Comparison of ENCODE assay signal across 14 cellular contexts in genomic region chr17:5558815-5559785, GRCh38.
"Had no signal": no experiment of that assay in that cellular context is flagged by ENCODE, and none has a peak within 500 bp of the region (broad histone marks: within the 10 kb centered on the region; RNA-seq: fewer than 3 reads in every experiment).

No MANE protein-coding gene starts in this region.

- H3K27ac Mint-ChIP-seq: activated naive CD4-positive, alpha-beta T cell treated with anti-CD3 and anti-CD28 coated beads, Interleukin-2, amount 50 U/mL, for 24 hours; activated T-helper 2 cell treated with anti-CD3 and anti-CD28 coated beads, Interferon-gamma antibody, Interleukin-2, Interleukin-4, amounts not matched to agents 10 μg/mL and 5 μg/mL and 100 μg/mL, durations not matched to agents 14 hours and 24 hours and 36 hours; brain; nephron progenitor cell had no signal

- H3K27ac ChIP-seq: right lobe of liver, stomach, testis, upper lobe of left lung had no signal

- H3K9me3 ChIP-seq: right lobe of liver, stomach, testis, upper lobe of left lung had no signal

- H3K4me1 ChIP-seq: right lobe of liver, stomach, testis had no signal

- H3K4me3 ChIP-seq: right lobe of liver, smooth muscle cell, stomach, testis, upper lobe of left lung had no signal

- H3K4me2 ChIP-seq: smooth muscle cell had no signal

- H3K4me1 Mint-ChIP-seq: brain had no signal

- H3K27me3 Mint-ChIP-seq: activated naive CD4-positive, alpha-beta T cell treated with anti-CD3 and anti-CD28 coated beads, Interleukin-2, amount 50 U/mL, for 24 hours had no signal

- H3K9me3 Mint-ChIP-seq: activated naive CD4-positive, alpha-beta T cell treated with anti-CD3 and anti-CD28 coated beads, Interleukin-2, amount 50 U/mL, for 24 hours; activated T-helper 2 cell treated with anti-CD3 and anti-CD28 coated beads, Interferon-gamma antibody, Interleukin-2, Interleukin-4, amounts not matched to agents 10 μg/mL and 5 μg/mL and 100 μg/mL, durations not matched to agents 14 hours and 24 hours and 36 hours had no signal

- DNase-seq: activated CD4-positive, alpha-beta T cell treated with anti-CD3 and anti-CD28 coated beads, Interleukin-2, amount 50 U/mL, for 1 hour; activated T-cell treated with anti-CD3 and anti-CD28 coated beads for 4 hours; dermis blood vessel endothelial cell; left ventricle myocardium superior; nephron progenitor cell; right lobe of liver; stomach; T-helper 9 cell; testis; upper lobe of left lung had no signal

- H3K27me3 ChIP-seq: right lobe of liver, stomach, testis, upper lobe of left lung had no signal

- H3K4me3 Mint-ChIP-seq: activated naive CD4-positive, alpha-beta T cell treated with anti-CD3 and anti-CD28 coated beads, Interleukin-2, amount 50 U/mL, for 24 hours; brain; nephron progenitor cell had no signal

- H3K36me3 Mint-ChIP-seq: brain had no signal
